8 cellular contexts compared by ENCODE assay signal in the genomic region with DNA sequence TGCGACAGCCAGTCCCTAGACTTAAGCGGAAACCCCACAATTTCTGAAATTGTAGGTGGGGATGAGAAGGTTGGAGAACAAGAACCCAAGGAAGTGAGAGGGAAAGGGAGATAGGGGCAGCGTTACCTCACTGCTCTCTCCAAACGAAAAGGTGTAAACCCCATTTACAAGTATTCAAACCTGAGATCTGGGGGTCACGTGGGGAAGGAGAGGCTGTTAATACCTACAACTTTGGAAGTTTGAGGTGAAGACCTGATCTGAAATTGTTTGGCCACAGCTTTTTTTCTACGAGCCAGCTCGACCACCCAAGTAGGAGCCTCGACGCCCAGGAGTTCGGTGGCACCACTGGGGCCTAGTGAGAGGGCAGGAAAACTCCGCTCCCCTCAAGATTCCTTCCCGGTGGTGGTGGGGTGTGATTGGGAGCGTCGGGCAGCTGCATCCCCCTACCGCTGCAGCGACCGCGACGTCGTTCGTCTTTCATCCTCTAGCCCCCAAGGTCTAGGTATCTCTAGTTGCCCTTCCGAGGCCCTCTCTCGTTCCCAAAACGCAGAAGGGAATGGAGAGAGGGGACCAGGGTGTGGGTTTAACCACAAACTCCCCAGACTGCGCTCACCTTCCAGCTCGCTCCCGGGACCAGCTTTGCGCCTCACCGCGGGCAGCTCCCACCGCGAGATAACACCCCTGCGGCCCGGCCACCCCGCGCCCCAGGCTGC. TPM values are rescaled to one million over a fixed set of nuclear protein-coding genes. Genes with fewer than 3 reads are reported as not detected.
DNase-seq lines count a peak whose midpoint lies in the region; ATAC-seq, FAIRE-seq and TF ChIP-seq lines count a peak whose summit lies in the region.

No MANE protein-coding gene starts in this region.

- H3K9ac ChIP-seq in mesendoderm (ENCODE audit: low read length) = peak overlapping the region; percentile 95

- H3K36me3 ChIP-seq in bronchial epithelial cell (ENCODE audit: control insufficient read depth, insufficient read depth, low read length) (peaks cover 4% of the 10 kb centered on the region), mesendoderm (ENCODE audit: control insufficient read depth, insufficient read depth, low read length) (no peaks in the 10 kb centered on the region)

- DNase-seq in stimulated activated naive CD8-positive, alpha-beta T cell treated with anti-CD3 and anti-CD28 coated beads, Interleukin-15, Interleukin-2, amounts not matched to agents 100 U/mL and 50 U/mL, for 24 hours = no peak
- DNase-seq in bronchial epithelial cell (ENCODE audit: low read depth) = no peak
- DNase-seq in mesendoderm = peak; percentile 53
- no peak for DNase-seq in sciatic nerve (ENCODE audit: low spot score)
- DNase-seq in NOMO-1 (lab: John Stamatoyannopoulos, UW; ENCODE audit: unreplicated experiment in 2 of 2) = no peak
- no peak for DNase-seq in NCI-H1105 treated with DMSO at 0.1 percent for 48 hours (lab: John Stamatoyannopoulos, UW)

- peak overlapping the region; percentile 1 for H2BK120ac ChIP-seq in mesendoderm (ENCODE audit: low read depth, low read length)

- H3K36me3 Mint-ChIP-seq in stimulated activated naive CD8-positive, alpha-beta T cell treated with anti-CD3 and anti-CD28 coated beads, Interleukin-15, Interleukin-2, amounts not matched to agents 100 ng/mL and 50 ng/mL, for 24 hours (ENCODE audit: low read depth) = no peaks in the 10 kb centered on the region

- no peak overlapping the region for H2AK5ac ChIP-seq in mesendoderm (ENCODE audit: low read length)

- H3K4me1 ChIP-seq in mesendoderm (ENCODE audit: control insufficient read depth, low read depth, low read length) = peaks cover 31% of the 10 kb centered on the region

- H3K27ac Mint-ChIP-seq in stimulated activated naive CD8-positive, alpha-beta T cell treated with anti-CD3 and anti-CD28 coated beads, Interleukin-15, Interleukin-2, amounts not matched to agents 100 ng/mL and 50 ng/mL, for 24 hours = no peak overlapping the region

- no CpG with 5 or more reads among the region's 36 CpGs for WGBS in mesendoderm (ENCODE audit: extremely low coverage, insufficient coverage, low lambda C conversion rate)

- peak overlapping the region; percentile 96 for H3K4me3 ChIP-seq in bronchial epithelial cell (ENCODE audit: low read depth, low read length)
- H3K4me3 ChIP-seq in mesendoderm (ENCODE audit: low read length) = peak overlapping the region; percentile 68

- H3K79me2 ChIP-seq in mesendoderm (ENCODE audit: control insufficient read depth, insufficient read depth, low read length) = peaks cover 58% of the 10 kb centered on the region

- H2BK15ac ChIP-seq in mesendoderm (replicated peaks; ENCODE audit: low read depth) = no peak overlapping the region

- H2BK5ac ChIP-seq in mesendoderm (ENCODE audit: low read length) = peak overlapping the region; percentile 95

- H3K9me3 Mint-ChIP-seq in stimulated activated naive CD8-positive, alpha-beta T cell treated with anti-CD3 and anti-CD28 coated beads, Interleukin-15, Interleukin-2, amounts not matched to agents 100 ng/mL and 50 ng/mL, for 24 hours = no peaks in the 10 kb centered on the region

- H4K8ac ChIP-seq in mesendoderm (ENCODE audit: low read depth, low read length) = no peak overlapping the region

- no peak for TF ChIP-seq CTCF in bronchial epithelial cell (IDR thresholded peaks at IDR 0.05; ENCODE audit: insufficient read depth, low read length, severe bottlenecking)

- no peak for ATAC-seq in stimulated activated naive CD8-positive, alpha-beta T cell treated with anti-CD3 and anti-CD28 coated beads, Interleukin-15, Interleukin-2, amounts not matched to agents 100 U/mL and 50 U/mL, for 24 hours
- ATAC-seq in sciatic nerve (no peak), HG02623 (IDR thresholded peaks at IDR 0.05; ENCODE audit: unreplicated experiment) (no peak)

- intact Hi-C loops in sciatic nerve (cut with DNase I) = no loop called here

- peak overlapping the region; percentile 99 for H3K27ac ChIP-seq in mesendoderm (ENCODE audit: low read depth, low read length)

- FAIRE-seq in bronchial epithelial cell (lab: Jason Lieb, UNC) = no peak

- no peaks in the 10 kb centered on the region for H3K27me3 ChIP-seq in bronchial epithelial cell (ENCODE audit: control insufficient read depth, insufficient read depth, low read length)
- H3K27me3 ChIP-seq in mesendoderm (ENCODE audit: insufficient read depth, low read length, poor library complexity) = no peaks in the 10 kb centered on the region

- H3K23ac ChIP-seq in mesendoderm (ENCODE audit: low read length) = peak overlapping the region; percentile 92

- H4K5ac ChIP-seq in mesendoderm (ENCODE audit: low read length) = no peak overlapping the region

- peak overlapping the region; percentile 24 for H3K4me2 ChIP-seq in mesendoderm (ENCODE audit: low read length)

- peaks cover 3% of the 10 kb centered on the region for H3K79me1 ChIP-seq in mesendoderm (ENCODE audit: low read length)

- peaks cover 60% of the 10 kb centered on the region for H3K27me3 Mint-ChIP-seq in stimulated activated naive CD8-positive, alpha-beta T cell treated with anti-CD3 and anti-CD28 coated beads, Interleukin-15, Interleukin-2, amounts not matched to agents 100 ng/mL and 50 ng/mL, for 24 hours

- H3K18ac ChIP-seq in mesendoderm (ENCODE audit: low read length) = peak overlapping the region; percentile 55

- peak overlapping the region; percentile 39 for H3K4me3 Mint-ChIP-seq in stimulated activated naive CD8-positive, alpha-beta T cell treated with anti-CD3 and anti-CD28 coated beads, Interleukin-15, Interleukin-2, amounts not matched to agents 100 ng/mL and 50 ng/mL, for 24 hours

- peaks cover 4% of the 10 kb centered on the region for H3K4me1 Mint-ChIP-seq in stimulated activated naive CD8-positive, alpha-beta T cell treated with anti-CD3 and anti-CD28 coated beads, Interleukin-15, Interleukin-2, amounts not matched to agents 100 ng/mL and 50 ng/mL, for 24 hours (ENCODE audit: low read depth)

- peak overlapping the region; percentile 17 for H3K4ac ChIP-seq in mesendoderm (ENCODE audit: low read depth, low read length)

- H3K56ac ChIP-seq in mesendoderm (ENCODE audit: low read length) = peak overlapping the region; percentile 99

RNA-seq across cellular contexts. Expression of gene PTPN14, which starts 0.9 kb away (rescaled TPM):
- 28.4 and 33.0 TPM in 2 replicates for total RNA-seq in bronchial epithelial cell
- 39.3 TPM for polyA plus RNA-seq in mesendoderm (2013, experiment 1 of 2)
- 38.7 TPM for polyA plus RNA-seq in mesendoderm (2013, experiment 2 of 2)
- total RNA-seq in sciatic nerve = 85.9 TPM

RNA-seq across cellular contexts. Expression of gene CENPF, which starts 52.5 kb away (rescaled TPM):
- total RNA-seq in bronchial epithelial cell (0.53 and 1.7 TPM in 2 replicates), sciatic nerve (1.7 TPM)
- 51.8 TPM for polyA plus RNA-seq in mesendoderm (2013, experiment 1 of 2)
- polyA plus RNA-seq in mesendoderm (2013, experiment 2 of 2) = 53.5 TPM
